Comparison of ENCODE assay signal across 8 cellular contexts in the genomic region with DNA sequence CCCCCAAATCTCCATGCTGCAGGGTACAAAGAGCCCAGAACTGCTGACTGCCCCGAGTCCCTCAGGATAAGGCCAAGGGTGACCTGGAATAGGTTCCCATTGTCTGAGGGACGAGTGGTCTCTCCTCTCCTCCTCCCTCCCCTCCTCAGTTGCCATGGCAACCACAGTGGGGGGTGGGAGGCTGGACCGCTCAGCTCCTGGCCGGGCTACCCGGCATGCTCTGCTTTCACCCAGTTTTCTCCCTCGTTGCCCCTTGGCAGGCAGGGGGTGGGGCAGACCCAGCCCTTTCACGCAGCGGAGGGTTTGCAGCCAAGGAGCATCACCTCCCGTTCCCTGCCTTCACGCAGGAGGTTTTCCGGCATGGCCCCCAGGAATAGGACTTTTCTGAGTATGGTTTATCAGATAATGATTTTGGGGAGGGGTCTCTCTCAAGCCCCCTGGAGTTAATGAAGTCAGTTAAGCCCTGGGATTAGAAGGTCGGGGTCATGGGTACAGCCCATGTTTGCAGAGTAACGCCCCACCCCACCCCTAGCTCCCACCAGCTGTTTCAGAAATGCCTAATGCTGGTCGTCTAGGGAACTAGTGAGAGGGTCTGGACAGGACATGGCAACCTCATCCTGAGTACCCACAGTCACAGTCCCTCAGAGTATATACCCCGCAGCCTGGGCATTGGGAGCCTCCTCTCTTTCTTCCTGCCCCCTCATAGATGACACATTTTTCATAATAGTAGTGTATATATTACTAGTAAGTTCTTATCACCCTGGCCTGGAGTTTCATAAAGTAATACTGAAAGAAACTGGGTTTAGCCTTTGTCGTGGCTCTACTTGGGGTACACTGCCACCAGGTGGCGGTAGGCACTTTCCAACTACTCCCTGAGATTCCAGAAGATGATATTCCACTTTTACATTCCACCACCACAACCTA. TPM values are rescaled to one million over a fixed set of nuclear protein-coding genes. Genes with fewer than 3 reads are reported as not detected.
A peak's percentile ranks its signal among the peaks of the same experiment; 100 is the strongest.
DNase-seq lines count a peak whose midpoint lies in the region; ATAC-seq and TF ChIP-seq lines count a peak whose summit lies in the region.

No MANE protein-coding gene starts in this region.

- 7 to 12% (median 9%) methylated on average over 17 of the region's 17 CpGs for WGBS in psoas muscle, 3 donors

- no peaks in the 10 kb centered on the region for H3F3A ChIP-seq in SU-DHL-6 (ENCODE audit: insufficient read depth)

- H3K36me3 ChIP-seq in SU-DHL-6 (ENCODE audit: low read length) = no peaks in the 10 kb centered on the region
- H3K36me3 ChIP-seq in psoas muscle (ENCODE audit: insufficient read depth in 1 of 2, low read depth in 1 of 2) = no peaks in the 10 kb centered on the region

- intact Hi-C loops in psoas muscle (cut with DNase I) = no loop called here

- H3K27ac ChIP-seq in SU-DHL-6 (ENCODE audit: low read depth, low read length) (no peak overlapping the region), psoas muscle (no peak overlapping the region)

- H3K4me1 ChIP-seq in psoas muscle = no peaks in the 10 kb centered on the region

- H3K4me2 ChIP-seq in SU-DHL-6 (ENCODE audit: low read depth, low read length, poor library complexity, severe bottlenecking) = no peak overlapping the region

- no peak overlapping the region for H3K4me3 ChIP-seq in SU-DHL-6 (ENCODE audit: insufficient read depth, low read length, poor library complexity, severe bottlenecking)
- no peak overlapping the region for H3K4me3 ChIP-seq in psoas muscle

- ATAC-seq in psoas muscle (peak in 1 of 4 donors; percentile 29), HG03520 (IDR thresholded peaks at IDR 0.05; ENCODE audit: unreplicated experiment) (no peak), HG03460 (IDR thresholded peaks at IDR 0.05; ENCODE audit: unreplicated experiment) (no peak)

- H3K9me2 ChIP-seq in SU-DHL-6 (replicated peaks; ENCODE audit: insufficient read depth, low read length) = no peaks in the 10 kb centered on the region

- H2AFZ ChIP-seq in SU-DHL-6 (ENCODE audit: low read depth, low read length, severe bottlenecking) = no peak overlapping the region

- no peaks in the 10 kb centered on the region for H3K79me2 ChIP-seq in SU-DHL-6 (ENCODE audit: insufficient read depth, low read length)

- DNase-seq in activated T-cell treated with anti-CD3 and anti-CD28 coated beads, Interleukin-2, amount 50 U/mL, for 48 hours = peak; percentile 50 to 58
- DNase-seq in activated T-cell treated with anti-CD3 and anti-CD28 coated beads for 4 hours (no peak), M059J (ENCODE audit: low read depth) (peak; percentile 54), globus pallidus (ENCODE audit: low spot score) (peak; percentile 54), psoas muscle (peak in 1 of 2 donors; percentile 50)

- no peak overlapping the region for H3K9ac ChIP-seq in SU-DHL-6 (ENCODE audit: low read length)

- H4K20me1 ChIP-seq in SU-DHL-6 (ENCODE audit: low read depth, low read length) = no peaks in the 10 kb centered on the region

- H3K9me3 ChIP-seq in SU-DHL-6 (ENCODE audit: insufficient read depth, low read length) (no peaks in the 10 kb centered on the region), psoas muscle (no peaks in the 10 kb centered on the region)

- TF ChIP-seq CTCF in SU-DHL-6 (IDR thresholded peaks at IDR 0.05; ENCODE audit: insufficient read depth, low read length, poor library complexity, severe bottlenecking) (peak; percentile 70), psoas muscle (IDR thresholded peaks at IDR 0.05) (peak; percentile 56)

- H3K27me3 ChIP-seq in SU-DHL-6 (ENCODE audit: low read length) (no peaks in the 10 kb centered on the region), psoas muscle (ENCODE audit: insufficient read depth in 3 of 3, low read length in 2 of 3) (peaks cover 0 to 77% (median 16%) of the 10 kb centered on the region in 3 donors)

RNA-seq across cellular contexts. Expression of gene C1QB, which starts 20.7 kb away (rescaled TPM):
- total RNA-seq in M059J (2014; rRNA removed; shearing (Covaris generic)) = not detected in 2 replicates
- total RNA-seq in psoas muscle = 10 to 100 TPM; 22.6 to 47.6 (median 30.0) TPM
- polyA plus RNA-seq in psoas muscle = 10 to 100 TPM; 14.8 to 38.2 (median 16.3) TPM

RNA-seq across cellular contexts. Expression of gene C1QC, which starts 30.3 kb away (rescaled TPM):
- not detected in 2 replicates for total RNA-seq in M059J (2014; rRNA removed; shearing (Covaris generic))
- 10 to 100 TPM; 24.2 to 39.1 (median 32.3) TPM for total RNA-seq in psoas muscle
- polyA plus RNA-seq in psoas muscle = 10 to 100 TPM in 2 of 3 donors, 1 to 10 TPM in 1; 8.7 to 23.1 (median 10.4) TPM

RNA-seq across cellular contexts. Expression of gene EPHB2, which starts 36.9 kb away (rescaled TPM):
- total RNA-seq in M059J (2014; rRNA removed; shearing (Covaris generic)) = 23.0 and 26.7 TPM in 2 replicates
- 1 to 10 TPM in 1 of 4 donors, under 1 TPM in 3; 0.17 to 2.1 (median 0.63) TPM for total RNA-seq in psoas muscle
- polyA plus RNA-seq in psoas muscle = under 1 TPM in 2 of 3 donors, not detected in 1; 0.06 to 0.64 TPM

RNA-seq across cellular contexts. Expression of gene C1QA, which starts 37.3 kb away (rescaled TPM):
- total RNA-seq in M059J (2014; rRNA removed; shearing (Covaris generic)) = not detected in 2 replicates
- total RNA-seq in psoas muscle = 10 to 100 TPM; 18.7 to 36.8 (median 33.9) TPM
- 10 to 100 TPM; 15.8 to 29.9 (median 16.2) TPM for polyA plus RNA-seq in psoas muscle

Comparison
In these comparisons a context has a peak if more than half of its experiments do, and no peak if none do; other contexts are left out.
1. RNA of gene C1QB, which starts 20.7 kb away (total RNA-seq): 22.6 to 47.6 TPM in psoas muscle; not detected in M059J; every median in the first group is over 10 times any median in the second.
2. RNA of gene C1QC, which starts 30.3 kb away (total RNA-seq): 24.2 to 39.1 TPM in psoas muscle; not detected in M059J; every median in the first group is over 10 times any median in the second.